In the genomic region with DNA sequence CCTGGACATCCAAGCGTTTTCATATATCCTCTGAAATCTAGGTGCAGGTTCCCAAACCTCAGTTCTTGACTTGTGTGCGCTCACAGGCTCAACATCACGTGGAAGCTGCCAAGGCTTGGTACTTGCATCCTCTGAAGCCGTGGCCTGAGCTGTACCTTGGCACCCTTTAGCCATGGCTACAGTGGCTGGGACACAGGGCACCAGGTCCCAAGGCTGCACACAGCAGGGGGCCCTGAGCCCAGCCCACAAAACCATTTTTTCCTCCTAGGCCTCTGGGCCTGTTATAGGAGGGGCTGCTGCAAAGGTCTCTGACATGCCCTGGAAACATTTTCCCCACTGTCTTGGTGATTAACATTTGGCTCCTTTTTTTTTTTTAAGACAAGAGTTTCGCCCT, we compare ENCODE assay signal across 19 cellular contexts. TPM values are rescaled to one million over a fixed set of nuclear protein-coding genes. Genes with fewer than 3 reads are reported as not detected.
A peak's percentile ranks its signal among the peaks of the same experiment; 100 is the strongest.
DNase-seq lines count a peak whose midpoint lies in the region; ATAC-seq, FAIRE-seq and TF ChIP-seq lines count a peak whose summit lies in the region.
"Had no signal": no experiment of that assay in that cellular context is flagged by ENCODE, and none has a peak within 500 bp of the region (broad histone marks: within the 10 kb centered on the region; RNA-seq: fewer than 3 reads in every experiment).

No MANE protein-coding gene starts in this region.

- ATAC-seq in DND-41 (ENCODE audit: insufficient read depth, low read depth) (no peak), K562 (no peak), right lobe of liver (peak; percentile 17 to 48 (median 40)), GM21717 (IDR thresholded peaks at IDR 0.05; ENCODE audit: unreplicated experiment) (no peak)
- no peak for ATAC-seq in natural killer cell treated with Interleukin-12 subunit alpha and Interleukin-12 subunit beta and Interleukin-15 and Interleukin-18, amount 100 ng/mL, for 72 hours

- in situ Hi-C loops in K562 (cut with MboI) = no loop called here

- no peak overlapping the region for H3K4me3 Mint-ChIP-seq in natural killer cell treated with Interleukin-12 subunit alpha and Interleukin-12 subunit beta and Interleukin-15 and Interleukin-18, amount 100 ng/mL, for 72 hours
- H3K4me3 Mint-ChIP-seq: CD4-positive, CD25-positive, alpha-beta regulatory T cell; HFFc6 had no signal

- TF ChIP-seq EP300 in K562 (IDR thresholded peaks at IDR 0.05; ENCODE audit: low read length) = no peak

- H4K20me1 ChIP-seq in DND-41 (ENCODE audit: insufficient read depth, low read length) (no peaks in the 10 kb centered on the region), K562 (replicated peaks; ENCODE audit: control insufficient read depth, insufficient read depth, low read length) (no peaks in the 10 kb centered on the region)
- H4K20me1 ChIP-seq: BLaER1 treated with 17β-estradiol and CSF1 and Interleukin-3, amounts not matched to agents 10 nM and 100 nM had no signal

- H3K4me3 ChIP-seq in DND-41 (ENCODE audit: low read depth in 1 of 2, low read length in 2 of 2) = no peak overlapping the region
- no peak overlapping the region for H3K4me3 ChIP-seq in K562
- no peak overlapping the region for H3K4me3 ChIP-seq in right lobe of liver
- H3K4me3 ChIP-seq: GM12878, HAP-1 had no signal

- TF ChIP-seq CTCF in DND-41 (IDR thresholded peaks at IDR 0.05; ENCODE audit: borderline replicate concordance, extremely low read depth, low read length, poor library complexity, severe bottlenecking) (no peak), K562 (IDR thresholded peaks at IDR 0.05 in 2 of 3, conservative IDR thresholded peaks at IDR 0.05 in 1 of 3; ENCODE audit: insufficient read depth in 2 of 3, low read depth in 1 of 3, low read length in 3 of 3) (no peak), right lobe of liver (IDR thresholded peaks at IDR 0.05) (no peak)

- intact Hi-C loops in K562 (cut with micrococcal nuclease) (no loop called here), right lobe of liver (cut with DNase I) (no loop called here)

- no TSS peak for BruUV-seq in K562 (replicated peaks; lab: Mats Ljungman, UMichigan)

- H3K36me3 Mint-ChIP-seq in natural killer cell treated with Interleukin-12 subunit alpha and Interleukin-12 subunit beta and Interleukin-15 and Interleukin-18, amount 100 ng/mL, for 72 hours = peaks cover 14% of the 10 kb centered on the region

- peaks cover 0 to 8% of the 10 kb centered on the region in 2 donors for H3K4me1 Mint-ChIP-seq in natural killer cell treated with Interleukin-12 subunit alpha and Interleukin-12 subunit beta and Interleukin-15 and Interleukin-18, amount 100 ng/mL, for 72 hours (ENCODE audit: low read depth in 2 of 2)
- H3K4me1 Mint-ChIP-seq: CD4-positive, CD25-positive, alpha-beta regulatory T cell had no signal

- WGBS in K562 (ENCODE audit: insufficient coverage, low coverage, missing lambda C conversion rate) = 75% methylated on average over 4 of the region's 5 CpGs
- WGBS in right lobe of liver (ENCODE audit: insufficient coverage, low coverage, low lambda C conversion rate, missing lambda C conversion rate) = 73% methylated on average over 2 of the region's 5 CpGs

- H3K4me1 ChIP-seq in DND-41 (ENCODE audit: insufficient read depth, low read length) (no peaks in the 10 kb centered on the region), K562 (replicated peaks in 1 of 2; ENCODE audit: control insufficient read depth in 2 of 2, insufficient read depth in 2 of 2, low read length in 2 of 2) (no peaks in the 10 kb centered on the region), right lobe of liver (peaks cover 0 to 36% (median 0%) of the 10 kb centered on the region in 4 donors)
- H3K4me1 ChIP-seq: BLaER1 treated with 17β-estradiol and CSF1 and Interleukin-3, amounts not matched to agents 10 nM and 100 nM; HAP-1 had no signal

- H3K9ac ChIP-seq in DND-41 (ENCODE audit: low read depth, low read length) = no peak overlapping the region
- no peak overlapping the region for H3K9ac ChIP-seq in K562 (ENCODE audit: insufficient read depth in 1 of 2, low read depth in 2 of 2, low read length in 2 of 2)
- H3K9ac ChIP-seq: BLaER1 treated with 17β-estradiol and CSF1 and Interleukin-3, amounts not matched to agents 10 nM and 100 nM had no signal

- H2AFZ ChIP-seq in DND-41 (ENCODE audit: low read depth, low read length) = no peak overlapping the region
- H2AFZ ChIP-seq in K562 (ENCODE audit: low read depth, low read length) = no peak overlapping the region

- no peaks in the 10 kb centered on the region for H3K27me3 Mint-ChIP-seq in natural killer cell treated with Interleukin-12 subunit alpha and Interleukin-12 subunit beta and Interleukin-15 and Interleukin-18, amount 100 ng/mL, for 72 hours
- H3K27me3 Mint-ChIP-seq: CD4-positive, CD25-positive, alpha-beta regulatory T cell had no signal

- H3K27me3 ChIP-seq in DND-41 (ENCODE audit: insufficient read depth, low read length, poor library complexity) = no peaks in the 10 kb centered on the region
- H3K27me3 ChIP-seq in K562 (ENCODE audit: control insufficient read depth in 2 of 2, insufficient read depth in 2 of 2, low read length in 2 of 2) = no peaks in the 10 kb centered on the region
- no peaks in the 10 kb centered on the region for H3K27me3 ChIP-seq in right lobe of liver
- H3K27me3 ChIP-seq: BLaER1 treated with 17β-estradiol and CSF1 and Interleukin-3, amounts not matched to agents 10 nM and 100 nM had no signal

- no peaks in the 10 kb centered on the region for H3K9me1 ChIP-seq in K562 (ENCODE audit: control insufficient read depth, insufficient read depth, low read length)

- no peak overlapping the region for H3K27ac Mint-ChIP-seq in natural killer cell treated with Interleukin-12 subunit alpha and Interleukin-12 subunit beta and Interleukin-15 and Interleukin-18, amount 100 ng/mL, for 72 hours
- H3K27ac Mint-ChIP-seq: CD4-positive, CD25-positive, alpha-beta regulatory T cell; HFFc6 had no signal

- H3K36me3 ChIP-seq in DND-41 (ENCODE audit: insufficient read depth, low read length) (peaks cover 37% of the 10 kb centered on the region), K562 (ENCODE audit: control insufficient read depth, insufficient read depth, low read length) (peaks cover 7% of the 10 kb centered on the region; the same call in 1 of the 3 replicates), right lobe of liver (peaks cover 0 to 21% (median 5%) of the 10 kb centered on the region in 4 donors)

- TF ChIP-seq POLR2A in K562 (conservative IDR thresholded peaks at IDR 0.05) (no peak), right lobe of liver (IDR thresholded peaks at IDR 0.05) (no peak)

- CTCF ChIA-PET in K562 (lab: Yijun Ruan, JAX; ENCODE audit: low intra/inter-chr PET ratio) = no interaction called here

- DNase-seq in DMS 273 (lab: John Stamatoyannopoulos, UW; ENCODE audit: unreplicated experiment) (peak; percentile 11), DMS 273 treated with DMSO at 0.1 percent for 48 hours (lab: John Stamatoyannopoulos, UW) (no peak), DND-41 (peak; percentile 24), K562 (ENCODE audit: extremely low read depth in 1 of 4, low spot score in 3 of 4) (peak in 1 of 4 experiments; percentile 19), right lobe of liver (no peak), SHP77 (lab: John Stamatoyannopoulos, UW) (no peak)
- DNase-seq in natural killer cell treated with Interleukin-12 subunit alpha and Interleukin-12 subunit beta and Interleukin-15 and Interleukin-18, amount 100 ng/mL, for 72 hours (ENCODE audit: low spot score) = no peak
- DNase-seq: AML-193; Calu3; CD4-positive, CD25-positive, alpha-beta regulatory T cell; HFFc6; KBM-7 had no signal

- H3K4me2 ChIP-seq in DND-41 (ENCODE audit: insufficient read depth, low read length) = no peak overlapping the region
- H3K4me2 ChIP-seq in K562 (ENCODE audit: insufficient read depth, low read length) = no peak overlapping the region
- H3K4me2 ChIP-seq: BLaER1 treated with 17β-estradiol and CSF1 and Interleukin-3, amounts not matched to agents 10 nM and 100 nM had no signal

- H3K9me3 Mint-ChIP-seq in natural killer cell treated with Interleukin-12 subunit alpha and Interleukin-12 subunit beta and Interleukin-15 and Interleukin-18, amount 100 ng/mL, for 72 hours = no peaks in the 10 kb centered on the region

- H3K9me3 ChIP-seq in DND-41 (ENCODE audit: insufficient read depth, low read length, severe bottlenecking) = peaks cover 11% of the 10 kb centered on the region
- no peaks in the 10 kb centered on the region; the same call in 1 of the 2 replicates for H3K9me3 ChIP-seq in K562 (replicated peaks; ENCODE audit: control insufficient read depth, insufficient read depth, low read depth, low read length)
- H3K9me3 ChIP-seq in right lobe of liver = no peaks in the 10 kb centered on the region

- no peak for TF ChIP-seq RAD21 in K562 (CRISPR knock-in tag; conservative IDR thresholded peaks at IDR 0.05 in 1 of 2, IDR thresholded peaks at IDR 0.05 in 1 of 2)

- H3K27ac ChIP-seq in DND-41 (ENCODE audit: low read length) = no peak overlapping the region
- no peak overlapping the region for H3K27ac ChIP-seq in K562 (ENCODE audit: extremely low read depth, low read depth, low read length)
- peak overlapping the region in 1 of 3 donors; percentile 67 for H3K27ac ChIP-seq in right lobe of liver
- H3K27ac ChIP-seq: 22Rv1; BLaER1 treated with 17β-estradiol and CSF1 and Interleukin-3, amounts not matched to agents 10 nM and 100 nM; HL-60 had no signal

- POLR2A ChIA-PET in K562 (lab: Yijun Ruan, JAX) = interaction anchor here (0.6 kb wide), 1 partner anchor 344 kb away, joined by 3 read pairs; no protein-coding TSS in a partner anchor

- no peak for FAIRE-seq in K562 (lab: Jason Lieb, UNC)
- FAIRE-seq: GM12878, H1 had no signal

- H3K79me2 ChIP-seq in DND-41 (ENCODE audit: insufficient read depth, low read length) = no peaks in the 10 kb centered on the region
- no peaks in the 10 kb centered on the region for H3K79me2 ChIP-seq in K562 (ENCODE audit: control insufficient read depth, insufficient read depth, low read length)

RNA-seq across cellular contexts. Expression of a gene that starts 11.6 kb away (rescaled TPM):
- total RNA-seq in K562 (2011; cell fraction: chromatin; rRNA removed; ENCODE audit: low replicate concordance) = 16.0 and 36.3 TPM in 2 replicates
- total RNA-seq in K562 (2011; cell fraction: nucleolus; rRNA removed) = 24.5 and 25.3 TPM in 2 replicates
- 26.8 and 34.9 TPM in 2 replicates for total RNA-seq in K562 (2011; cell fraction: nucleoplasm; rRNA removed)
- 29.9 and 35.3 TPM in 2 replicates for total RNA-seq in K562 (2014; rRNA removed)
- total RNA-seq in K562 (2014; rRNA removed; fragmentation: Illumina TruSeq; extraction: Trizol) = 28.1 and 34.2 TPM in 2 replicates
- total RNA-seq in K562 (2015; rRNA removed; fragmentation: Illumina TruSeq; extraction: Trizol) = 27.5 and 27.8 TPM in 2 replicates
- total RNA-seq in K562 (2021) = 34.5 and 36.2 TPM in 2 replicates
- 30.3 and 35.6 TPM in 2 replicates for polyA plus RNA-seq in K562 (2011; rRNA removed)
- polyA plus RNA-seq in K562 (2011; cell fraction: cytosol; rRNA removed) = 22.8 and 26.5 TPM in 2 replicates
- polyA plus RNA-seq in K562 (2011; cell fraction: nucleus; rRNA removed) = 13.9 and 16.9 TPM in 2 replicates
- polyA plus RNA-seq in K562 (2012) = 34.5 and 41.8 TPM in 2 replicates
- 30.6 and 32.6 TPM in 2 replicates for polyA plus RNA-seq in K562 (2014; fragmentation: Illumina TruSeq; extraction: Trizol)
- polyA plus RNA-seq in K562 (2014; fragmentation: Nextera tagmentation; extraction: Ambion mirVana) = 10 to 100 TPM in 1 of 2 experiments, 1 to 10 TPM in 1; 7.7 to 12.1 TPM
- 36.2 and 41.2 TPM in 2 replicates for polyA plus RNA-seq in K562 (2014; rRNA removed)
- 10.3 and 10.9 TPM in 2 replicates for polyA minus RNA-seq in K562 (2011; rRNA and poly(A)+ RNA removed)
- polyA minus RNA-seq in K562 (2011; cell fraction: cytosol; rRNA and poly(A)+ RNA removed) = 7.7 and 11.3 TPM in 2 replicates
- 14.8 and 16.6 TPM in 2 replicates for polyA minus RNA-seq in K562 (2011; cell fraction: nucleus; rRNA and poly(A)+ RNA removed)
- 10 to 100 TPM; 44.2 to 48.4 (median 47.2) TPM for total RNA-seq in right lobe of liver
- total RNA-seq in natural killer cell treated with Interleukin-12 subunit alpha and Interleukin-12 subunit beta and Interleukin-15 and Interleukin-18, amount 100 ng/mL, for 72 hours = 10 to 100 TPM; 50.0 to 52.0 TPM

RNA-seq across cellular contexts. Expression of a gene that starts 51.6 kb away (rescaled TPM):
- total RNA-seq in K562 (2011; cell fraction: chromatin; rRNA removed; ENCODE audit: low replicate concordance) = 46.3 and 124 TPM in 2 replicates
- total RNA-seq in K562 (2011; cell fraction: nucleolus; rRNA removed) = 27.2 and 30.0 TPM in 2 replicates
- total RNA-seq in K562 (2011; cell fraction: nucleoplasm; rRNA removed) = 47.2 and 66.9 TPM in 2 replicates
- total RNA-seq in K562 (2014; rRNA removed) (46.7 and 51.7 TPM in 2 replicates), K562 (2014; rRNA removed; fragmentation: Illumina TruSeq; extraction: Trizol) (68.2 and 74.5 TPM in 2 replicates), K562 (2015; rRNA removed; fragmentation: Illumina TruSeq; extraction: Trizol) (59.3 and 62.5 TPM in 2 replicates), K562 (2021) (38.7 and 41.6 TPM in 2 replicates), right lobe of liver (10 to 100 TPM; 35.1 to 46.7 (median 41.0) TPM)
- polyA plus RNA-seq in K562 (2011; rRNA removed) (28.6 and 31.1 TPM in 2 replicates), K562 (2014; fragmentation: Illumina TruSeq; extraction: Trizol) (64.7 and 69.8 TPM in 2 replicates), K562 (2014; fragmentation: Nextera tagmentation; extraction: Ambion mirVana) (10 to 100 TPM; 44.1 to 64.5 TPM), K562 (2014; rRNA removed) (51.5 and 51.9 TPM in 2 replicates)
- polyA plus RNA-seq in K562 (2011; cell fraction: cytosol; rRNA removed) = 19.4 and 27.7 TPM in 2 replicates
- 16.9 and 28.6 TPM in 2 replicates for polyA plus RNA-seq in K562 (2011; cell fraction: nucleus; rRNA removed)
- 42.6 and 46.5 TPM in 2 replicates for polyA plus RNA-seq in K562 (2012)
- 40.3 and 44.1 TPM in 2 replicates for polyA minus RNA-seq in K562 (2011; rRNA and poly(A)+ RNA removed)
- polyA minus RNA-seq in K562 (2011; cell fraction: cytosol; rRNA and poly(A)+ RNA removed) = 14.9 and 19.2 TPM in 2 replicates
- 18.0 and 44.5 TPM in 2 replicates for polyA minus RNA-seq in K562 (2011; cell fraction: nucleus; rRNA and poly(A)+ RNA removed)
- total RNA-seq in natural killer cell treated with Interleukin-12 subunit alpha and Interleukin-12 subunit beta and Interleukin-15 and Interleukin-18, amount 100 ng/mL, for 72 hours = 10 to 100 TPM; 66.1 to 84.8 TPM

Comparison
In these comparisons a context has a peak if more than half of its experiments do, and no peak if none do; other contexts are left out.
1. DNase-seq: peak in DMS 273 (single experiment) and DND-41 (single experiment); none in DMS 273 treated with DMSO at 0.1 percent for 48 hours (single experiment), right lobe of liver (0 of 3), natural killer cell treated with Interleukin-12 subunit alpha and Interleukin-12 subunit beta and Interleukin-15 and Interleukin-18, amount 100 ng/mL, for 72 hours (single experiment) and SHP77 (0 of 2).
2. ATAC-seq: peak in right lobe of liver (4 of 4); none in DND-41 (single experiment), K562 (single experiment), natural killer cell treated with Interleukin-12 subunit alpha and Interleukin-12 subunit beta and Interleukin-15 and Interleukin-18, amount 100 ng/mL, for 72 hours (0 of 2) and GM21717 (single experiment).